ENCODE assay signal across 20 cellular contexts in genomic region chr6:139747154-139747553, GRCh38.
"Had no signal": no experiment of that assay in that cellular context is flagged by ENCODE, and none has a peak within 500 bp of the region (broad histone marks: within the 10 kb centered on the region; RNA-seq: fewer than 3 reads in every experiment).

No MANE protein-coding gene starts in this region.

- DNase-seq: cortex of kidney; dorsolateral prefrontal cortex; effector CD8-positive, alpha-beta T cell; heart left ventricle; hypothalamus; left ventricle myocardium inferior; lower lobe of right lung; mesendoderm; naive B cell; psoas muscle; retina; spleen; stimulated activated CD4-positive, alpha-beta T cell treated with anti-CD3 and anti-CD28 coated beads, Interleukin-15, amount 100 ng/mL, for 24 hours; stimulated activated CD4-positive, alpha-beta T cell treated with anti-CD3 and anti-CD28 coated beads, Interleukin-1b, Interleukin-23, amount 100 ng/mL, for 48 hours; stimulated activated CD4-positive, alpha-beta T cell treated with anti-CD3 and anti-CD28 coated beads, Interleukin-4, amount 100 ng/mL, for 24 hours; stimulated activated naive B cell treated with anti-CD40 and anti-IgM and Interleukin-4, amounts not matched to agents 10 μg/mL and 1 μg/mL and 100 μg/mL, for 72 hours; stimulated activated naive CD8-positive, alpha-beta T cell treated with anti-CD3 and anti-CD28 coated beads, Interleukin-15, amount 100 ng/mL, for 72 hours; testis had no signal

- H3K4me3 ChIP-seq: dorsolateral prefrontal cortex, heart left ventricle, left ventricle myocardium inferior, lower lobe of right lung, psoas muscle, spleen, testis, tibial nerve had no signal

- H3K4me1 ChIP-seq: lower lobe of right lung had no signal

- H3K9me3 ChIP-seq: heart left ventricle, left ventricle myocardium inferior, lower lobe of right lung, psoas muscle, spleen, testis, tibial nerve had no signal

- H3K27ac ChIP-seq: dorsolateral prefrontal cortex, heart left ventricle, left ventricle myocardium inferior, psoas muscle, tibial nerve had no signal

- H3K36me3 ChIP-seq: heart left ventricle, left ventricle myocardium inferior, lower lobe of right lung, spleen, tibial nerve had no signal

- H3K27me3 ChIP-seq: dorsolateral prefrontal cortex, heart left ventricle, spleen, testis, tibial nerve had no signal

- ATAC-seq: psoas muscle; sciatic nerve; stimulated activated naive B cell treated with anti-CD40 and anti-IgM and Interleukin-4, amounts not matched to agents 10 μg/mL and 1 μg/mL and 100 μg/mL, for 72 hours had no signal
